12 cellular contexts compared by ENCODE assay signal in genomic region chr11:114192841-114193389, GRCh38.
DNase-seq lines count a peak whose midpoint lies in the region; ATAC-seq and TF ChIP-seq lines count a peak whose summit lies in the region.
"Had no signal": no experiment of that assay in that cellular context is flagged by ENCODE, and none has a peak within 500 bp of the region (broad histone marks: within the 10 kb centered on the region; RNA-seq: fewer than 3 reads in every experiment).

No MANE protein-coding gene starts in this region.

- DNase-seq in left ventricle myocardium inferior (no peak), left cardiac atrium (no peak), lower lobe of right lung (no peak), upper lobe of left lung (no peak), G401 (ENCODE audit: low spot score) (no peak)
- DNase-seq: left lung, NCI-H510A had no signal

- H3K27me3 ChIP-seq in left ventricle myocardium inferior (ENCODE audit: low read depth) (no peaks in the 10 kb centered on the region), lower lobe of right lung (ENCODE audit: low read depth) (no peaks in the 10 kb centered on the region), upper lobe of left lung (no peaks in the 10 kb centered on the region)
- H3K27me3 ChIP-seq: BLaER1 treated with 17β-estradiol and CSF1 and Interleukin-3, amounts not matched to agents 10 nM and 100 nM; left lung had no signal

- TF ChIP-seq CTCF in left ventricle myocardium inferior (IDR thresholded peaks at IDR 0.05; ENCODE audit: borderline replicate concordance): no peak
- no peak for TF ChIP-seq CTCF in VCaP (conservative IDR thresholded peaks at IDR 0.05)
- TF ChIP-seq CTCF in lower lobe of right lung (IDR thresholded peaks at IDR 0.05): no peak
- no peak for TF ChIP-seq CTCF in upper lobe of left lung (IDR thresholded peaks at IDR 0.05)

- no peak for TF ChIP-seq EP300 in upper lobe of left lung (IDR thresholded peaks at IDR 0.05)

- no peak for TF ChIP-seq POLR2A in upper lobe of left lung (IDR thresholded peaks at IDR 0.05)

- intact Hi-C loops in left ventricle myocardium inferior (cut with micrococcal nuclease): no loop called here
- intact Hi-C loops in left cardiac atrium (cut with DNase I): no loop called here
- intact Hi-C loops in lower lobe of right lung (cut with DNase I): no loop called here

- H3K4me3 ChIP-seq in left ventricle myocardium inferior (no peak overlapping the region), lower lobe of right lung (no peak overlapping the region), upper lobe of left lung (no peak overlapping the region)
- H3K4me3 ChIP-seq: BLaER1 treated with 17β-estradiol and CSF1 and Interleukin-3, amounts not matched to agents 10 nM and 100 nM; left lung; smooth muscle cell had no signal

- H3K36me3 ChIP-seq in left ventricle myocardium inferior (peaks cover 46% of the 10 kb centered on the region), lower lobe of right lung (peaks cover 60% of the 10 kb centered on the region), upper lobe of left lung (peaks cover 16 to 83% (median 32%) of the 10 kb centered on the region in 4 donors)
- H3K36me3 ChIP-seq: BLaER1 treated with 17β-estradiol and CSF1 and Interleukin-3, amounts not matched to agents 10 nM and 100 nM had no signal

- H3K9me3 ChIP-seq in left ventricle myocardium inferior (replicated peaks) (peaks cover 7% of the 10 kb centered on the region), lower lobe of right lung (no peaks in the 10 kb centered on the region), upper lobe of left lung (no peaks in the 10 kb centered on the region)
- H3K9me3 ChIP-seq: left lung had no signal

- H3K4me1 ChIP-seq in left ventricle myocardium inferior (peaks cover 74% of the 10 kb centered on the region), lower lobe of right lung (peaks cover 57% of the 10 kb centered on the region), upper lobe of left lung (peaks cover 43 to 57% (median 53%) of the 10 kb centered on the region in 4 donors)

- in situ Hi-C loops in G401 (cut with HindIII; ENCODE audit: low sequenced_read_pairs): no loop called here

- H3K27ac ChIP-seq in left ventricle myocardium inferior (replicated peaks): peak overlapping the region; percentile 95
- peak overlapping the region; percentile 93 for H3K27ac ChIP-seq in VCaP
- peak overlapping the region; percentile 42 for H3K27ac ChIP-seq in lower lobe of right lung
- peak overlapping the region; percentile 21 to 87 (median 68) for H3K27ac ChIP-seq in upper lobe of left lung
- H3K27ac ChIP-seq: BLaER1 treated with 17β-estradiol and CSF1 and Interleukin-3, amounts not matched to agents 10 nM and 100 nM had no signal

- ATAC-seq in left cardiac atrium: no peak
- ATAC-seq in lower lobe of right lung: no peak
- ATAC-seq in upper lobe of left lung (ENCODE audit: low FRiP score in 2 of 2): no peak
- ATAC-seq in GM19395 (IDR thresholded peaks at IDR 0.05; ENCODE audit: unreplicated experiment): no peak
- no peak for ATAC-seq in GM18868 (IDR thresholded peaks at IDR 0.05; ENCODE audit: unreplicated experiment)
- ATAC-seq: left lung had no signal

- WGBS in upper lobe of left lung, 2 donors: 91 to 93% methylated on average over 4 of the region's 4 CpGs

Comparison
In these comparisons a context has a peak if more than half of its experiments do, and no peak if none do; other contexts are left out.
1. H3K27ac ChIP-seq: peak in every context shown above with its lines; median percentile 95 in left ventricle myocardium inferior; 93 in VCaP; 68 in upper lobe of left lung; 42 in lower lobe of right lung.